Comparison of ENCODE assay signal across 1 cellular context in the genomic region with DNA sequence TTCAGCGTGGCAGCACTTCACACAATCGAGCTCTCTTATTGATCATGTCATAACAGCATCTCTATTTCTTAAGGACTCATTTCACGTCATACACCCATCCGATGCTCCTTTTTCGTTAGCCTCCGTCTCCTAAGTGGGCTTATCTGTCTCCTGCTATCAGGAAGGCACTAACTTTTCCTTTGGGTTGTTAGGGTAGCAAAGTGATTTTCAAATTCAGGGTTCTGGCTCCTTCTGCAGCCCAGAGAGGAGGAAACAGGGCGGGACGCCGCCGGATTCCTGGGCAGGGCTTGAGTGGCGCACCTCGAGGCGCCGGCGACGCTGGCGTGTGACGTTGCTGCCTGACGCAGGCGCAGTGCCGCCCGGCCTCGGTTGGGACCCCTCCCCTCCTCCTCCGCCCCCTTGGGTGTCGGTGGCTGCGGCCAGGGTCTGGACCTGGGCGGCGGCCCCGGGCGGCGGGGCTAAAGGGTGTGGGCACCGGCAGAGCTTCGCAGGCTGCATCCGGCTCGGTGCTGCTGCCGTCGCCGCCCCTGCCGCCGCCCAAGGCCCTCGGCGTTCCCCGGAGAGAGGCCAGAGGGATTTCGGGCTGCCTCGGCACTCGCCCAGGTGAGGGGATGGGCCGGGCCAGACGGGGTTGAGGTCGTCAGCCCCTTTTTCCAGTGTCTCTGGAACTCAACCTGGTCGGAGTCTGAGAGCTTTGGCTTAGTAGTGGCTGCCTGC.
TF ChIP-seq lines count a peak whose summit lies in the region.

A gene with protein sequence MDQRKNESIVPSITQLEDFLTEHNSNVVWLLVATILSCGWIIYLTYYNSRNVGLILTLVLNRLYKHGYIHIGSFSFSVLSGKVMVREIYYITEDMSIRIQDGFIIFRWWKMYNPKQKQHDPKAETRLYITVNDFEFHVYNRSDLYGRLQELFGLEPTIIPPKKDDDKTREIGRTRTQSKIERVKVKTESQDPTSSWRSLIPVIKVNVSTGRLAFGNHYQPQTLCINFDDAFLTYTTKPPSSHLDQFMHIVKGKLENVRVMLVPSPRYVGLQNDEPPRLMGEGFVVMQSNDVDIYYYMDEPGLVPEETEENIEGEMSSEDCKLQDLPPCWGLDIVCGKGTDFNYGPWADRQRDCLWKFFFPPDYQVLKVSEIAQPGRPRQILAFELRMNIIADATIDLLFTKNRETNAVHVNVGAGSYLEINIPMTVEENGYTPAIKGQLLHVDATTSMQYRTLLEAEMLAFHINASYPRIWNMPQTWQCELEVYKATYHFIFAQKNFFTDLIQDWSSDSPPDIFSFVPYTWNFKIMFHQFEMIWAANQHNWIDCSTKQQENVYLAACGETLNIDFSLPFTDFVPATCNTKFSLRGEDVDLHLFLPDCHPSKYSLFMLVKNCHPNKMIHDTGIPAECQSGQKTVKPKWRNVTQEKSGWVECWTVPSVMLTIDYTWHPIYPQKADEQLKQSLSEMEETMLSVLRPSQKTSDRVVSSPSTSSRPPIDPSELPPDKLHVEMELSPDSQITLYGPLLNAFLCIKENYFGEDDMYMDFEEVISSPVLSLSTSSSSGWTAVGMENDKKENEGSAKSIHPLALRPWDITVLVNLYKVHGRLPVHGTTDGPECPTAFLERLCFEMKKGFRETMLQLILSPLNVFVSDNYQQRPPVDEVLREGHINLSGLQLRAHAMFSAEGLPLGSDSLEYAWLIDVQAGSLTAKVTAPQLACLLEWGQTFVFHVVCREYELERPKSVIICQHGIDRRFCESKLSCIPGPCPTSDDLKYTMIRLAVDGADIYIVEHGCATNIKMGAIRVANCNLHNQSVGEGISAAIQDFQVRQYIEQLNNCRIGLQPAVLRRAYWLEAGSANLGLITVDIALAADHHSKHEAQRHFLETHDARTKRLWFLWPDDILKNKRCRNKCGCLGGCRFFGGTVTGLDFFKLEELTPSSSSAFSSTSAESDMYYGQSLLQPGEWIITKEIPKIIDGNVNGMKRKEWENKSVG (N-terminal part only) (plus strand): TSS at position 350 of the 717 bp plus-strand sequence. CDS start 18,317 bp downstream, outside the sequence.

TF ChIP-seq in K562, 482 proteins besides CTCF, POLR2A, EP300 and RAD21 (continued from another document):
- no peak for TF ChIP-seq E4F1 (CRISPR knock-in tag; IDR thresholded peaks at IDR 0.05; ENCODE audit: borderline replicate concordance)
TF ChIP-seq in K562: peak in this region for 65.
